36 cellular contexts compared by ENCODE assay signal in genomic region chr9:101966706-101967105, GRCh38.
"Had no signal": no experiment of that assay in that cellular context is flagged by ENCODE, and none has a peak within 500 bp of the region (broad histone marks: within the 10 kb centered on the region; RNA-seq: fewer than 3 reads in every experiment).

No MANE protein-coding gene starts in this region.

- H3K4me1 Mint-ChIP-seq: activated B cell treated with CpG ODN at 0.5 μM for 24 hours; activated CD8-positive, alpha-beta memory T cell treated with anti-CD3 and anti-CD28 coated beads, Interleukin-2, amount 10 ng/mL, durations not matched to agents 7 days and 5 days; activated naive CD4-positive, alpha-beta T cell treated with anti-CD3 and anti-CD28 coated beads, Interleukin-2, amount 50 U/mL, for 24 hours; activated naive CD8-positive, alpha-beta T cell treated with anti-CD3 and anti-CD28 coated beads for 36 hours; activated naive CD8-positive, alpha-beta T cell treated with anti-CD3 and anti-CD28 coated beads, Interleukin-2, amount 50 U/mL, for 24 hours; T-cell had no signal

- DNase-seq: activated B cell treated with CpG ODN at 0.5 μM for 24 hours; activated CD4-positive, alpha-beta T cell treated with anti-CD3 and anti-CD28 coated beads for 48 hours; activated CD4-positive, alpha-beta T cell treated with anti-CD3 and anti-CD28 coated beads, Interleukin-2, amount 50 U/mL, for 1 hour; activated CD4-positive, alpha-beta T cell treated with anti-CD3 and anti-CD28 coated beads, Interleukin-2, amount 50 U/mL, for 48 hours; activated CD8-positive, alpha-beta memory T cell treated with anti-CD3 and anti-CD28 coated beads, Interleukin-2, amount 10 ng/mL, durations not matched to agents 7 days and 5 days; activated CD8-positive, alpha-beta memory T cell treated with anti-CD3 and anti-CD28 coated beads, Interleukin-2, amount 50 U/mL, for 4 hours; activated CD8-positive, alpha-beta T cell treated with anti-CD3 and anti-CD28 coated beads, Interleukin-2, amount 10 ng/mL, durations not matched to agents 7 days and 5 days; activated effector memory CD4-positive, alpha-beta T cell treated with anti-CD3 and anti-CD28 coated beads, Interleukin-2, amount 50 U/mL, for 16 hours; activated naive CD4-positive, alpha-beta T cell treated with anti-CD3 and anti-CD28 coated beads for 36 hours; activated naive CD8-positive, alpha-beta T cell treated with anti-CD3 and anti-CD28 coated beads for 36 hours; activated naive CD8-positive, alpha-beta T cell treated with anti-CD3 and anti-CD28 coated beads, Interleukin-2, amount 50 U/mL, for 24 hours; activated T-cell treated with anti-CD3 and anti-CD28 coated beads, Interleukin-2, amount 50 U/mL, for 1 hour; activated T-cell treated with anti-CD3 and anti-CD28 coated beads, Interleukin-2, amount 50 U/mL, for 48 hours; adrenal gland; amygdala; aorta; body of pancreas; caudate nucleus; cortex of kidney; dermis blood vessel endothelial cell; effector CD4-positive, alpha-beta T cell; effector memory CD8-positive, alpha-beta T cell; erythroblast; foreskin keratinocyte; gastrocnemius medialis; glutamatergic neuron; T-cell; T1000; WERI-Rb-1 had no signal

- H3K9me3 ChIP-seq: adrenal gland, body of pancreas, esophagus muscularis mucosa, gastrocnemius medialis had no signal

- H3K27ac Mint-ChIP-seq: activated B cell treated with CpG ODN at 0.5 μM for 24 hours; activated CD8-positive, alpha-beta memory T cell treated with anti-CD3 and anti-CD28 coated beads, Interleukin-2, amount 10 ng/mL, durations not matched to agents 7 days and 5 days; activated CD8-positive, alpha-beta T cell treated with anti-CD3 and anti-CD28 coated beads, Interleukin-2, amount 10 ng/mL, durations not matched to agents 7 days and 5 days; activated naive CD4-positive, alpha-beta T cell treated with anti-CD3 and anti-CD28 coated beads for 36 hours; activated naive CD4-positive, alpha-beta T cell treated with anti-CD3 and anti-CD28 coated beads, Interleukin-2, amount 50 U/mL, for 24 hours; activated naive CD8-positive, alpha-beta T cell treated with anti-CD3 and anti-CD28 coated beads for 36 hours; activated naive CD8-positive, alpha-beta T cell treated with anti-CD3 and anti-CD28 coated beads, Interleukin-2, amount 50 U/mL, for 24 hours; activated T-helper 1 cell treated with anti-CD3 and anti-CD28 coated beads, Interleukin-12 subunit alpha, Interleukin-12 subunit beta, Interleukin-2, Interleukin-4 antibody, amounts not matched to agents 30 ng/mL and 10 ng/mL and 1 ng/mL, durations not matched to agents 14 hours and 24 hours and 36 hours; activated T-helper 2 cell treated with anti-CD3 and anti-CD28 coated beads, Interferon-gamma antibody, Interleukin-2, Interleukin-4, amounts not matched to agents 10 μg/mL and 5 μg/mL and 100 μg/mL, durations not matched to agents 14 hours and 24 hours and 36 hours; effector memory CD8-positive, alpha-beta T cell; T-cell; T-helper 1 cell treated with Interleukin-12 subunit alpha and Interleukin-12 subunit beta and Interleukin-4 antibody, amounts not matched to agents 30 μg/mL and 1 μg/mL, for 36 hours; T-helper 2 cell treated with Interferon-gamma antibody and Interleukin-4, amounts not matched to agents 5 μg/mL and 100 μg/mL, for 36 hours had no signal

- ATAC-seq: activated CD4-positive, CD25-positive, alpha-beta regulatory T cell treated with anti-CD3 and anti-CD28 coated beads, Interleukin-2, amount 50 U/mL, for 24 hours; activated CD8-positive, alpha-beta memory T cell treated with anti-CD3 and anti-CD28 coated beads, Interleukin-2, amount 10 ng/mL, durations not matched to agents 7 days and 5 days; activated CD8-positive, alpha-beta T cell treated with anti-CD3 and anti-CD28 coated beads, Interleukin-2, amount 10 ng/mL, durations not matched to agents 7 days and 5 days; activated naive CD8-positive, alpha-beta T cell treated with anti-CD3 and anti-CD28 coated beads, Interleukin-2, amount 50 U/mL, for 24 hours; body of pancreas; effector memory CD8-positive, alpha-beta T cell; foreskin keratinocyte; gastrocnemius medialis; T-cell had no signal

- H3K36me3 Mint-ChIP-seq: activated CD8-positive, alpha-beta memory T cell treated with anti-CD3 and anti-CD28 coated beads, Interleukin-2, amount 10 ng/mL, durations not matched to agents 7 days and 5 days; activated naive CD4-positive, alpha-beta T cell treated with anti-CD3 and anti-CD28 coated beads, Interleukin-2, amount 50 U/mL, for 24 hours; activated naive CD8-positive, alpha-beta T cell treated with anti-CD3 and anti-CD28 coated beads for 36 hours; T-cell had no signal

- H3K4me3 Mint-ChIP-seq: activated B cell treated with CpG ODN at 0.5 μM for 24 hours; activated CD8-positive, alpha-beta memory T cell treated with anti-CD3 and anti-CD28 coated beads, Interleukin-2, amount 10 ng/mL, durations not matched to agents 7 days and 5 days; activated CD8-positive, alpha-beta T cell treated with anti-CD3 and anti-CD28 coated beads, Interleukin-2, amount 10 ng/mL, durations not matched to agents 7 days and 5 days; activated naive CD4-positive, alpha-beta T cell treated with anti-CD3 and anti-CD28 coated beads for 36 hours; activated naive CD4-positive, alpha-beta T cell treated with anti-CD3 and anti-CD28 coated beads, Interleukin-2, amount 50 U/mL, for 24 hours; activated naive CD8-positive, alpha-beta T cell treated with anti-CD3 and anti-CD28 coated beads for 36 hours; activated naive CD8-positive, alpha-beta T cell treated with anti-CD3 and anti-CD28 coated beads, Interleukin-2, amount 50 U/mL, for 24 hours; activated T-helper 1 cell treated with anti-CD3 and anti-CD28 coated beads, Interleukin-12 subunit alpha, Interleukin-12 subunit beta, Interleukin-2, Interleukin-4 antibody, amounts not matched to agents 30 ng/mL and 10 ng/mL and 1 ng/mL, durations not matched to agents 14 hours and 24 hours and 36 hours; effector memory CD8-positive, alpha-beta T cell; T-cell; T-helper 1 cell treated with Interleukin-12 subunit alpha and Interleukin-12 subunit beta and Interleukin-4 antibody, amounts not matched to agents 30 μg/mL and 1 μg/mL, for 36 hours; T-helper 2 cell treated with Interferon-gamma antibody and Interleukin-4, amounts not matched to agents 5 μg/mL and 100 μg/mL, for 36 hours had no signal

- H3K9me3 Mint-ChIP-seq: activated B cell treated with CpG ODN at 0.5 μM for 24 hours; activated naive CD4-positive, alpha-beta T cell treated with anti-CD3 and anti-CD28 coated beads for 36 hours; activated naive CD4-positive, alpha-beta T cell treated with anti-CD3 and anti-CD28 coated beads, Interleukin-2, amount 50 U/mL, for 24 hours; activated naive CD8-positive, alpha-beta T cell treated with anti-CD3 and anti-CD28 coated beads for 36 hours; activated naive CD8-positive, alpha-beta T cell treated with anti-CD3 and anti-CD28 coated beads, Interleukin-2, amount 50 U/mL, for 24 hours; activated T-helper 1 cell treated with anti-CD3 and anti-CD28 coated beads, Interleukin-12 subunit alpha, Interleukin-12 subunit beta, Interleukin-2, Interleukin-4 antibody, amounts not matched to agents 30 ng/mL and 10 ng/mL and 1 ng/mL, durations not matched to agents 14 hours and 24 hours and 36 hours; activated T-helper 2 cell treated with anti-CD3 and anti-CD28 coated beads, Interferon-gamma antibody, Interleukin-2, Interleukin-4, amounts not matched to agents 10 μg/mL and 5 μg/mL and 100 μg/mL, durations not matched to agents 14 hours and 24 hours and 36 hours; T-cell; T-helper 1 cell treated with Interleukin-12 subunit alpha and Interleukin-12 subunit beta and Interleukin-4 antibody, amounts not matched to agents 30 μg/mL and 1 μg/mL, for 36 hours; T-helper 2 cell treated with Interferon-gamma antibody and Interleukin-4, amounts not matched to agents 5 μg/mL and 100 μg/mL, for 36 hours had no signal

- H3K27me3 Mint-ChIP-seq: activated B cell treated with CpG ODN at 0.5 μM for 24 hours; activated CD8-positive, alpha-beta memory T cell treated with anti-CD3 and anti-CD28 coated beads, Interleukin-2, amount 10 ng/mL, durations not matched to agents 7 days and 5 days; activated naive CD4-positive, alpha-beta T cell treated with anti-CD3 and anti-CD28 coated beads, Interleukin-2, amount 50 U/mL, for 24 hours; activated naive CD8-positive, alpha-beta T cell treated with anti-CD3 and anti-CD28 coated beads for 36 hours; activated naive CD8-positive, alpha-beta T cell treated with anti-CD3 and anti-CD28 coated beads, Interleukin-2, amount 50 U/mL, for 24 hours; effector memory CD8-positive, alpha-beta T cell; T-cell had no signal
